In the genomic region with DNA sequence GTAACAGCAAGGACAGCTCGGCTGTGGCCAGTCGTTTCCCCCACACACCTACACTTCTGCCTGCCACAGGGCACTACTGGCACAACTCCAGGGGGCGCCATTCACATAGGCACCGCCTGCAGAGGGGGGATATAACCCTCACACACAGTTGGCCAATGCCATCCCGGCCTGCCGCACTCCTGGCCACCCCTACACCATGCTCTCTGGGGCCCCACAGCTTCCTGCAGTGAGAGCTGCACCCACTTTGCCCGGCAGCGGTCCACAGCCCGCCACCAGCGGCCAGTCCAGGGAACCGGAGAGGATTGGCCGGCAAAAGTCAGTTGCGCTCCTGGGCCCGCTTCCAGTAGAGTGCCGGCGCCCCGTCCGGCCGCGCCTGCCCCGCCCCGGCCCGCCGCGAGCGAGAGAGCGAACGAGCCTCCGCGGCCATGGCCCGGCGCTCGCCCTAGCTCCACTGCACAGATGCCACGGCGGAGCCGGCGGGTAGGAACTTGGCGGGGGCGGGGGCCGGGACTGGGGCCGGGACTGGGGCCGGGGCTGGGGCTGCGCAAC, we compare ENCODE assay signal across 8 cellular contexts. TPM values are rescaled to one million over a fixed set of nuclear protein-coding genes. Genes with fewer than 3 reads are reported as not detected.
DNase-seq lines count a peak whose midpoint lies in the region; ATAC-seq and TF ChIP-seq lines count a peak whose summit lies in the region.

No MANE protein-coding gene starts in this region.

- H3K27me3 ChIP-seq in A673 (replicated peaks; ENCODE audit: insufficient read depth, low read depth, low read length, poor library complexity) (no peaks in the 10 kb centered on the region), cardiac muscle cell (no peaks in the 10 kb centered on the region)

- H3K27me3 Mint-ChIP-seq in activated naive CD8-positive, alpha-beta T cell treated with anti-CD3 and anti-CD28 coated beads, Interleukin-2, amount 50 U/mL, for 24 hours, result no peaks in the 10 kb centered on the region
- no peaks in the 10 kb centered on the region for H3K27me3 Mint-ChIP-seq in osteocyte (ENCODE audit: unreplicated experiment)

- H3K9me3 ChIP-seq in A673 (ENCODE audit: low read depth, low read length, poor library complexity, severe bottlenecking) (no peaks in the 10 kb centered on the region), cardiac muscle cell (ENCODE audit: low read depth) (no peaks in the 10 kb centered on the region)

- H3K27ac ChIP-seq in A673 (ENCODE audit: low read depth, low read length, poor library complexity, severe bottlenecking), result peak overlapping the region; percentile 4
- H3K27ac ChIP-seq in cardiac muscle cell, result peak overlapping the region; percentile 54

- peak overlapping the region; percentile 40 for H3K4me3 Mint-ChIP-seq in activated naive CD8-positive, alpha-beta T cell treated with anti-CD3 and anti-CD28 coated beads, Interleukin-2, amount 50 U/mL, for 24 hours
- H3K4me3 Mint-ChIP-seq in osteocyte (ENCODE audit: unreplicated experiment), result peak overlapping the region; percentile 75

- TF ChIP-seq CTCF in A673 (conservative IDR thresholded peaks at IDR 0.05; ENCODE audit: low read depth, low read length), result peak; percentile 56
- TF ChIP-seq CTCF in GM13976 (IDR thresholded peaks at IDR 0.05; ENCODE audit: borderline replicate concordance, control extremely low read depth, extremely low read depth, insufficient read depth, missing control alignments), result peak; percentile 26
- TF ChIP-seq CTCF in cardiac muscle cell (IDR thresholded peaks at IDR 0.05; ENCODE audit: low read depth, low read length), result peak; percentile 54
- peak; percentile 60 for TF ChIP-seq CTCF in osteocyte (IDR thresholded peaks at IDR 0.05)

- intact Hi-C loops in A673 (cut with micrococcal nuclease; ENCODE audit: unreplicated experiment), result no loop called here

- H3K36me3 ChIP-seq in A673 (ENCODE audit: insufficient read depth, low read length, poor library complexity, severe bottlenecking) (no peaks in the 10 kb centered on the region), cardiac muscle cell (no peaks in the 10 kb centered on the region)

- DNase-seq in A673 (ENCODE audit: low spot score), result peak; percentile 62
- peak; percentile 79 for DNase-seq in GM13976 (ENCODE audit: low spot score)
- DNase-seq in SK-MEL-5 (ENCODE audit: low read depth, low spot score), result peak; percentile 47
- peak; percentile 58 for DNase-seq in activated naive CD8-positive, alpha-beta T cell treated with anti-CD3 and anti-CD28 coated beads, Interleukin-2, amount 50 U/mL, for 24 hours
- DNase-seq in cardiac muscle cell (ENCODE audit: low read depth in 1 of 2, low spot score in 1 of 2), result peak; percentile 84 to 85
- DNase-seq in osteocyte (ENCODE audit: extremely low spot score, unreplicated experiment), result peak; percentile 90

- H3K4me3 ChIP-seq in A673 (ENCODE audit: low read depth, low read length, poor library complexity, severe bottlenecking) (peak overlapping the region; percentile 65), cardiac muscle cell (peak overlapping the region; percentile 45)

- no TSS peak for BruUV-seq in A673 (replicated peaks; lab: Mats Ljungman, UMichigan)

- in situ Hi-C loops in GM13976 (cut with MboI; ENCODE audit: low sequenced_read_pairs, unreplicated experiment), result no loop called here
- in situ Hi-C loops in SK-MEL-5 (cut with HindIII; ENCODE audit: low pct_unique_long_range_greater_than_20kb, low sequenced_read_pairs), result no loop called here

- CTCF ChIA-PET in A673 (lab: Charles Lee), result interaction anchor here (0.5 to 2.1 kb wide), 4 partner anchors 9 to 49 kb away, joined by 4 to 11 read pairs (median 8); no protein-coding TSS in a partner anchor

- H3K36me3 Mint-ChIP-seq in activated naive CD8-positive, alpha-beta T cell treated with anti-CD3 and anti-CD28 coated beads, Interleukin-2, amount 50 U/mL, for 24 hours (ENCODE audit: low read depth), result peaks cover 5% of the 10 kb centered on the region
- H3K36me3 Mint-ChIP-seq in osteocyte (ENCODE audit: unreplicated experiment), result peaks cover 1% of the 10 kb centered on the region

- ATAC-seq in HG03280 (IDR thresholded peaks at IDR 0.05; ENCODE audit: unreplicated experiment) (peak; percentile 31), GM21526 (IDR thresholded peaks at IDR 0.05; ENCODE audit: low FRiP score, unreplicated experiment) (no peak)
- peak; percentile 45 for ATAC-seq in activated naive CD8-positive, alpha-beta T cell treated with anti-CD3 and anti-CD28 coated beads, Interleukin-2, amount 50 U/mL, for 24 hours

- H3K4me1 Mint-ChIP-seq in activated naive CD8-positive, alpha-beta T cell treated with anti-CD3 and anti-CD28 coated beads, Interleukin-2, amount 50 U/mL, for 24 hours, result peaks cover 74% of the 10 kb centered on the region
- H3K4me1 Mint-ChIP-seq in osteocyte (ENCODE audit: unreplicated experiment), result peaks cover 42% of the 10 kb centered on the region

- H3K9me3 Mint-ChIP-seq in activated naive CD8-positive, alpha-beta T cell treated with anti-CD3 and anti-CD28 coated beads, Interleukin-2, amount 50 U/mL, for 24 hours, result no peaks in the 10 kb centered on the region
- H3K9me3 Mint-ChIP-seq in osteocyte (ENCODE audit: unreplicated experiment), result no peaks in the 10 kb centered on the region

- H3K4me1 ChIP-seq in A673 (ENCODE audit: insufficient read depth, low read length, poor library complexity, severe bottlenecking), result peaks cover 54% of the 10 kb centered on the region
- H3K4me1 ChIP-seq in cardiac muscle cell (ENCODE audit: low read depth), result peaks cover 48% of the 10 kb centered on the region

- no peak overlapping the region for H3K27ac Mint-ChIP-seq in activated naive CD8-positive, alpha-beta T cell treated with anti-CD3 and anti-CD28 coated beads, Interleukin-2, amount 50 U/mL, for 24 hours
- peak overlapping the region; percentile 71 for H3K27ac Mint-ChIP-seq in osteocyte (ENCODE audit: unreplicated experiment)

- POLR2A ChIA-PET in A673 (lab: Charles Lee; ENCODE audit: low non-redundant PET), result no interaction called here

RNA-seq across cellular contexts. Expression of gene SUSD2, which starts 25.6 kb away (rescaled TPM):
- 0.94 and 1.3 TPM in 2 replicates for total RNA-seq in A673 (2021)
- total RNA-seq in SK-MEL-5 (2014; rRNA removed; shearing (Covaris generic)), result 0.03 and 0.05 TPM in 2 replicates
- 0.08 and 0.40 TPM in 2 replicates for polyA plus RNA-seq in SK-MEL-5 (2015; cell fraction: cytosol; rRNA removed)
- 0.83 and 1.5 TPM in 2 replicates for polyA plus RNA-seq in SK-MEL-5 (2015; cell fraction: nucleus; rRNA removed)
- total RNA-seq in cardiac muscle cell, result 2.2 and 2.6 TPM in 2 replicates
- polyA plus RNA-seq in cardiac muscle cell, result 1.8 and 2.2 TPM in 2 replicates
- 4.2 and 4.5 TPM in 2 replicates for total RNA-seq in osteocyte
